Comparison of ENCODE assay signal across 1 cellular context in the genomic region with DNA sequence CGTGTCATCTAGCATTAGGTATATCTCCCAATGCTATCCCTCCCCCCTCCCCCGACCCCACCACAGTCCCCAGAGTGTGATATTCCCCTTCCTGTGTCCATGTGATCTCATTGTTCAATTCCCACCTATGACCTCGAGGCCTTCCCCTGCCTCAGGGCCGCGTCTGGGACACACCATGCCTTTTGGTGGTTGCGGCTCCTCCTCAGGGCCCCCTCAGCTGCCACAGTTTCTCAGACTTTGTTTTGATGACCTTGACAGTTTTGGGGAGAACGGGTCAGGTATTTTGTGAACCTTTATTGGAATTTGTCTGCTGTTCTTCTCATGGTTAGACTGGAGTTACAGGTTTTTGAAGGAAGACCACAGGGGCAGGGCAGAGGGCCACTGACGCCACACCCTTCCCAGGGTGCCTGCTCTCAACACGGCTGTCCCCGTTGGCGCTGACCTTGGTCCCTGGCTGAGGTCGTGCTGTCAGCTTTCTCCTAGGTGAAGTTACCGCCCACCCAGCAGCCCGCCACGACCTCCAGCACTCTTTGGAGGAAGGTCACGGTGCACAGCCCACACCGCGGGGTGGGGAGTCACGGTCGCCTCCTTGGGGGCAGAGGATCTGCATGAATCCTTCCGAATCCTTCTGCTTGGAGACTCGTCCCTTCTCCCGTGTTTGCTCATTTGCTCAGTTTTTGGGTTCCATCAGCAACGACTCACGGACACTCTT.
TF ChIP-seq lines count a peak whose summit lies in the region.

No MANE protein-coding gene starts in this region.

TF ChIP-seq in H1, 55 proteins besides CTCF, POLR2A, EP300 and RAD21:
- TF ChIP-seq JUN (IDR thresholded peaks at IDR 0.05; ENCODE audit: low read depth, low read length) (no peak), BRCA1 (IDR thresholded peaks at IDR 0.05; ENCODE audit: low read depth, low read length) (no peak), SP1 (IDR thresholded peaks at IDR 0.05; ENCODE audit: low read depth, low read length) (no peak), SIN3A (conservative IDR thresholded peaks at IDR 0.05 in 1 of 2, IDR thresholded peaks at IDR 0.05 in 1 of 2; ENCODE audit: low read depth in 1 of 2, low read length in 2 of 2) (no peak), YY1 (IDR thresholded peaks at IDR 0.05; ENCODE audit: low read depth, low read length) (no peak), HDAC6 (IDR thresholded peaks at IDR 0.05; ENCODE audit: low read depth, low read length) (no peak), KDM5A (IDR thresholded peaks at IDR 0.05; ENCODE audit: low read length) (no peak), NANOG (IDR thresholded peaks at IDR 0.05; ENCODE audit: insufficient read depth, low read depth, low read length, poor library complexity, severe bottlenecking) (no peak), SAP30 (IDR thresholded peaks at IDR 0.05; ENCODE audit: insufficient read depth, insufficient replicate concordance, low read length) (no peak), PHF8 (conservative IDR thresholded peaks at IDR 0.05; ENCODE audit: low read depth, low read length) (no peak), BCL11A (IDR thresholded peaks at IDR 0.05; ENCODE audit: low read depth in 2 of 2, low read length in 2 of 2) (no peak), ASH2L (IDR thresholded peaks at IDR 0.05; ENCODE audit: low read length) (no peak), POLR2AphosphoS5 (IDR thresholded peaks at IDR 0.05; ENCODE audit: low read depth, low read length) (no peak), CEBPB (IDR thresholded peaks at IDR 0.05; ENCODE audit: low read depth, low read length) (no peak)
- TF ChIP-seq, protein P1, sequence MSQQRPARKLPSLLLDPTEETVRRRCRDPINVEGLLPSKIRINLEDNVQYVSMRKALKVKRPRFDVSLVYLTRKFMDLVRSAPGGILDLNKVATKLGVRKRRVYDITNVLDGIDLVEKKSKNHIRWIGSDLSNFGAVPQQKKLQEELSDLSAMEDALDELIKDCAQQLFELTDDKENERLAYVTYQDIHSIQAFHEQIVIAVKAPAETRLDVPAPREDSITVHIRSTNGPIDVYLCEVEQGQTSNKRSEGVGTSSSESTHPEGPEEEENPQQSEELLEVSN (IDR thresholded peaks at IDR 0.05): no peak
- TF ChIP-seq, protein P2, sequence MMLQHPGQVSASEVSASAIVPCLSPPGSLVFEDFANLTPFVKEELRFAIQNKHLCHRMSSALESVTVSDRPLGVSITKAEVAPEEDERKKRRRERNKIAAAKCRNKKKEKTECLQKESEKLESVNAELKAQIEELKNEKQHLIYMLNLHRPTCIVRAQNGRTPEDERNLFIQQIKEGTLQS (IDR thresholded peaks at IDR 0.05; ENCODE audit: insufficient read depth, low read depth, low read length): no peak
